In the genomic region with DNA sequence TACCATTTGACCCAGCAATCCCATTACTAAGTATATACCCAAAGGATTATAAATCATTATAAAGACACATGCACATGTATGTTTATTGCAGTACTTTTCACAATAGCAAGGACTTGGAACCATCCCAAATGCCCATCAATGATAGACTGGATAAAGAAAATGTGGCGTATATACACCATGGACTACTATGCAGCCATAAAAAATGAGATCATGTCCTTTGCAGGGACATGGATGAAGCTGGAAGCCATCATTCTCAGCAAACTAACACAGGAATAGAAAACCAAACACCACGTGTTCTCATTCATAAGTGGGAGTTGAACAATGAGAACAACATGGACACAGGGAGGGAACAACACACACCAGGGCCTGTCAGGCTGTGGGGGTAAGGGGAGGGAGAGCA, we compare ENCODE assay signal across 3 cellular contexts. TPM values are rescaled to one million over a fixed set of nuclear protein-coding genes. Genes with fewer than 3 reads are reported as not detected.
DNase-seq lines count a peak whose midpoint lies in the region; ATAC-seq, FAIRE-seq and TF ChIP-seq lines count a peak whose summit lies in the region.
"Not testable (repeated sequence)": the region's sequence is repeated elsewhere in the genome, so short reads cannot be mapped to it uniquely, and the experiment has no call there.

No MANE protein-coding gene starts in this region.

- not testable (repeated sequence) for H3K4me3 ChIP-seq in HEK293 (ENCODE audit: low read depth, low read length); K562; HepG2 (replicated peaks in 1 of 3; ENCODE audit: insufficient read depth in 1 of 3, low read depth in 2 of 3, low read length in 3 of 3)

- FAIRE-seq in K562 (lab: Jason Lieb, UNC); HepG2 (lab: Jason Lieb, UNC): not testable (repeated sequence)

- H3K4me2 ChIP-seq in K562 (ENCODE audit: insufficient read depth, low read length); HepG2 (ENCODE audit: low read depth, low read length): not testable (repeated sequence)

- not testable (repeated sequence) for H3K9me1 ChIP-seq in K562 (ENCODE audit: control insufficient read depth, insufficient read depth, low read length)

- ATAC-seq in K562, HepG2: not testable (repeated sequence)

- TF ChIP-seq CTCF in HEK293 (tag by site-specific recombination; IDR thresholded peaks at IDR 0.05); K562 (IDR thresholded peaks at IDR 0.05 in 2 of 3, conservative IDR thresholded peaks at IDR 0.05 in 1 of 3; ENCODE audit: insufficient read depth in 2 of 3, low read depth in 1 of 3, low read length in 3 of 3); HepG2 (CRISPR knock-in tag; IDR thresholded peaks at IDR 0.05): not testable (repeated sequence)

- intact Hi-C loops in K562 (cut with micrococcal nuclease); HepG2 (cut with micrococcal nuclease; ENCODE audit: unreplicated experiment): not testable (repeated sequence)

- not testable (repeated sequence) for H4K20me1 ChIP-seq in K562 (replicated peaks; ENCODE audit: control insufficient read depth, insufficient read depth, low read length); HepG2 (ENCODE audit: insufficient read depth, low read length)

- H3K9me3 ChIP-seq in HEK293 (ENCODE audit: control insufficient read depth, insufficient read depth, low read depth, low read length); K562 (replicated peaks; ENCODE audit: control insufficient read depth, insufficient read depth, low read depth, low read length); HepG2 (ENCODE audit: low read length): not testable (repeated sequence)

- not testable (repeated sequence) for H3K79me2 ChIP-seq in K562 (ENCODE audit: control insufficient read depth, insufficient read depth, low read length); HepG2 (ENCODE audit: insufficient read depth, low read length)

- POLR2A ChIA-PET in HEK293 (lab: Yijun Ruan, JAX); K562 (lab: Yijun Ruan, JAX); HepG2 (lab: Yijun Ruan, JAX): not testable (repeated sequence)

- not testable (repeated sequence) for H3K4me1 ChIP-seq in HEK293 (ENCODE audit: control insufficient read depth, insufficient read depth, low read length); HepG2 (ENCODE audit: insufficient read depth, low read length)
- peaks cover 3 to 16% of the 10 kb centered on the region in 2 experiments; a peak in 3 of 5 replicates for H3K4me1 ChIP-seq in K562 (replicated peaks in 1 of 2; ENCODE audit: control insufficient read depth in 2 of 2, insufficient read depth in 2 of 2, low read length in 2 of 2)

- CTCF ChIA-PET in HEK293 (lab: Yijun Ruan, JAX); K562 (lab: Yijun Ruan, JAX; ENCODE audit: low intra/inter-chr PET ratio); HepG2 (lab: Yijun Ruan, JAX; ENCODE audit: low intra/inter-chr PET ratio, low total read pairs): not testable (repeated sequence)

- not testable (repeated sequence) for H3K9ac ChIP-seq in K562 (ENCODE audit: insufficient read depth in 1 of 2, low read depth in 2 of 2, low read length in 2 of 2); HepG2 (ENCODE audit: insufficient read depth, low read depth, low read length)

- in situ Hi-C loops in K562 (cut with MboI); HepG2 (cut with HindIII; ENCODE audit: extremely low pct_ligation_motif_present, low pct_unique_long_range_greater_than_20kb): not testable (repeated sequence)

- H3K36me3 ChIP-seq in HEK293 (ENCODE audit: control insufficient read depth in 2 of 2, insufficient read depth in 1 of 2, low read length in 2 of 2); K562 (ENCODE audit: control insufficient read depth, insufficient read depth, low read length); HepG2 (replicated peaks in 1 of 2; ENCODE audit: control insufficient read depth in 1 of 2, insufficient read depth in 2 of 2, low read length in 2 of 2): not testable (repeated sequence)

- not testable (repeated sequence) for TF ChIP-seq POLR2A in K562 (conservative IDR thresholded peaks at IDR 0.05); HepG2 (IDR thresholded peaks at IDR 0.05; ENCODE audit: insufficient read depth in 1 of 2, low read depth in 2 of 2, low read length in 2 of 2)

- TF ChIP-seq EP300 in K562 (IDR thresholded peaks at IDR 0.05; ENCODE audit: low read length); HepG2 (IDR thresholded peaks at IDR 0.05; ENCODE audit: low read depth in 2 of 2, low read length in 2 of 2); HepG2 (CRISPR knock-in tag; IDR thresholded peaks at IDR 0.05; ENCODE audit: borderline replicate concordance): not testable (repeated sequence)

- TF ChIP-seq RAD21 in K562 (CRISPR knock-in tag; conservative IDR thresholded peaks at IDR 0.05 in 1 of 2, IDR thresholded peaks at IDR 0.05 in 1 of 2); HepG2 (CRISPR knock-in tag; IDR thresholded peaks at IDR 0.05): not testable (repeated sequence)

- not testable (repeated sequence) for H2AFZ ChIP-seq in K562 (ENCODE audit: low read depth, low read length); HepG2 (ENCODE audit: low read length)

- not testable (repeated sequence) for H3K27me3 ChIP-seq in K562 (ENCODE audit: control insufficient read depth in 2 of 2, insufficient read depth in 2 of 2, low read length in 2 of 2); HepG2 (ENCODE audit: control insufficient read depth in 1 of 2, insufficient read depth in 2 of 2, low read length in 2 of 2)

- BruUV-seq in K562 (replicated peaks; lab: Mats Ljungman, UMichigan); HepG2 (replicated peaks; lab: Mats Ljungman, UMichigan): not testable (repeated sequence)

- 65% methylated on average over 2 of the region's 2 CpGs for WGBS in K562 (ENCODE audit: insufficient coverage, low coverage, missing lambda C conversion rate)
- 45% methylated on average over 2 of the region's 2 CpGs for WGBS in HepG2 (ENCODE audit: low lambda C conversion rate)

- H3K27ac ChIP-seq in HEK293 (ENCODE audit: extremely low read depth, low read depth, low read length); K562 (ENCODE audit: extremely low read depth, low read depth, low read length); HepG2 (ENCODE audit: extremely low read length, insufficient read depth, low read length): not testable (repeated sequence)

- not testable (repeated sequence) for DNase-seq in K562 (ENCODE audit: extremely low read depth in 1 of 4, low spot score in 3 of 4); HepG2 (ENCODE audit: low spot score)

RNA-seq across cellular contexts. Expression of gene TNIK, which starts 59.2 kb away (rescaled TPM):
- 52.4 and 113 TPM in 2 replicates for total RNA-seq in K562 (2011; cell fraction: chromatin; rRNA removed; ENCODE audit: low replicate concordance)
- 18.5 and 29.7 TPM in 2 replicates for total RNA-seq in K562 (2011; cell fraction: nucleolus; rRNA removed)
- 43.6 and 75.6 TPM in 2 replicates for total RNA-seq in K562 (2011; cell fraction: nucleoplasm; rRNA removed)
- total RNA-seq in K562 (2014; rRNA removed) (24.7 and 27.0 TPM in 2 replicates), K562 (2014; rRNA removed; fragmentation: Illumina TruSeq; extraction: Trizol) (24.2 and 29.6 TPM in 2 replicates), K562 (2015; rRNA removed; fragmentation: Illumina TruSeq; extraction: Trizol) (23.5 and 27.3 TPM in 2 replicates), K562 (2021) (34.2 and 38.8 TPM in 2 replicates), HepG2 (2016; rRNA removed; fragmentation: Illumina TruSeq; extraction: Trizol) (0.22 and 0.42 TPM in 2 replicates)
- polyA plus RNA-seq in K562 (2011; rRNA removed) (23.1 and 29.7 TPM in 2 replicates), K562 (2014; fragmentation: Illumina TruSeq; extraction: Trizol) (39.0 and 41.2 TPM in 2 replicates), K562 (2014; fragmentation: Nextera tagmentation; extraction: Ambion mirVana) (1 to 10 TPM; 6.6 to 6.8 TPM), K562 (2014; rRNA removed) (22.2 and 22.3 TPM in 2 replicates), HepG2 (2011; rRNA removed) (0.04 and 0.15 TPM in 2 replicates)
- 8.2 and 12.3 TPM in 2 replicates for polyA plus RNA-seq in K562 (2011; cell fraction: cytosol; rRNA removed)
- 58.7 and 77.6 TPM in 2 replicates for polyA plus RNA-seq in K562 (2011; cell fraction: nucleus; rRNA removed)
- 25.2 and 29.4 TPM in 2 replicates for polyA plus RNA-seq in K562 (2012)
- polyA minus RNA-seq in K562 (2011; rRNA and poly(A)+ RNA removed), result 48.4 and 50.0 TPM in 2 replicates
- polyA minus RNA-seq in K562 (2011; cell fraction: cytosol; rRNA and poly(A)+ RNA removed), result 15.6 and 16.9 TPM in 2 replicates
- 39.2 and 45.5 TPM in 2 replicates for polyA minus RNA-seq in K562 (2011; cell fraction: nucleus; rRNA and poly(A)+ RNA removed)
- 0.26 TPM in 1 of 2 replicates, not detected in the other for total RNA-seq in HepG2 (2016; cell fraction: cytosol; rRNA removed; fragmentation: Illumina TruSeq; extraction: Trizol; ENCODE audit: low read depth)
- total RNA-seq in HepG2 (2016; cell fraction: insoluble cytoplasmic fraction; rRNA removed; fragmentation: Illumina TruSeq; extraction: Trizol), result 0.06 and 0.11 TPM in 2 replicates
- 0.03 and 0.09 TPM in 2 replicates for total RNA-seq in HepG2 (2016; cell fraction: membrane; rRNA removed; fragmentation: Illumina TruSeq; extraction: Trizol)
- 0.43 and 0.53 TPM in 2 replicates for total RNA-seq in HepG2 (2016; cell fraction: nucleus; rRNA removed; fragmentation: Illumina TruSeq; extraction: Trizol)
- 0.04 TPM in 2 replicates for polyA plus RNA-seq in HepG2 (2011; cell fraction: cytosol; rRNA removed)
- polyA plus RNA-seq in HepG2 (2011; cell fraction: nucleus; rRNA removed), result 0.10 and 0.16 TPM in 2 replicates
- polyA plus RNA-seq in HepG2 (2012), result 0.09 and 0.16 TPM in 2 replicates
- not detected in 2 replicates for polyA plus RNA-seq in HepG2 (2016; cell fraction: cytosol; fragmentation: Illumina TruSeq; extraction: Trizol; ENCODE audit: low read depth)
- 0.08 and 0.27 TPM in 2 replicates for polyA plus RNA-seq in HepG2 (2016; cell fraction: insoluble cytoplasmic fraction; fragmentation: Illumina TruSeq; extraction: Trizol; ENCODE audit: low read depth)
- polyA plus RNA-seq in HepG2 (2016; cell fraction: membrane; fragmentation: Illumina TruSeq; extraction: Trizol; ENCODE audit: low read depth), result not detected in 2 replicates
- 0.19 and 0.68 TPM in 2 replicates for polyA plus RNA-seq in HepG2 (2016; cell fraction: nucleus; fragmentation: Illumina TruSeq; extraction: Trizol; ENCODE audit: insufficient read depth, low read depth)
- polyA minus RNA-seq in HepG2 (2011; rRNA and poly(A)+ RNA removed; ENCODE audit: low replicate concordance), result 1.9 TPM in 1 of 2 replicates, not detected in the other
- polyA minus RNA-seq in HepG2 (2011; cell fraction: cytosol; rRNA and poly(A)+ RNA removed), result 0.10 TPM in 1 of 2 replicates, not detected in the other
- polyA minus RNA-seq in HepG2 (2011; cell fraction: nucleus; rRNA and poly(A)+ RNA removed), result 0.25 and 0.90 TPM in 2 replicates

Comparison
In these comparisons a context has a peak if more than half of its experiments do, and no peak if none do; other contexts are left out.
1. RNA of gene TNIK, which starts 59.2 kb away (total RNA-seq): 18.5 to 113 TPM in K562; 0.03 to 0.53 TPM in HepG2; every median in the first group is over 10 times any median in the second.